12 cellular contexts compared by ENCODE assay signal in genomic region chr4:166838975-166839614, GRCh38.
DNase-seq lines count a peak whose midpoint lies in the region; ATAC-seq and TF ChIP-seq lines count a peak whose summit lies in the region.
"Had no signal": no experiment of that assay in that cellular context is flagged by ENCODE, and none has a peak within 500 bp of the region (broad histone marks: within the 10 kb centered on the region; RNA-seq: fewer than 3 reads in every experiment).

No MANE protein-coding gene starts in this region.

- H3K79me2 ChIP-seq in neural progenitor cell (ENCODE audit: low read depth), result no peaks in the 10 kb centered on the region
- H3K79me2 ChIP-seq: parathyroid adenoma had no signal

- no peak overlapping the region for H2AFZ ChIP-seq in neural progenitor cell (replicated peaks)
- H2AFZ ChIP-seq: parathyroid adenoma had no signal

- no peak overlapping the region for H3K9ac ChIP-seq in neural progenitor cell
- H3K9ac ChIP-seq: parathyroid adenoma had no signal

- ATAC-seq in GM18505 (IDR thresholded peaks at IDR 0.05; ENCODE audit: unreplicated experiment) (peak; percentile 72), GM19468 (IDR thresholded peaks at IDR 0.05; ENCODE audit: extremely low read depth, unreplicated experiment) (peak; percentile 56), HG02870 (IDR thresholded peaks at IDR 0.05; ENCODE audit: unreplicated experiment) (peak; percentile 60), HG03460 (IDR thresholded peaks at IDR 0.05; ENCODE audit: unreplicated experiment) (peak; percentile 54)

- no peak overlapping the region for H3K4me3 Mint-ChIP-seq in neural progenitor cell

- no peaks in the 10 kb centered on the region for H3K27me3 ChIP-seq in neural progenitor cell

- no peaks in the 10 kb centered on the region for H3K9me3 ChIP-seq in neural progenitor cell (ENCODE audit: low read depth)

- H4K20me1 ChIP-seq in neural progenitor cell (ENCODE audit: low read depth), result no peaks in the 10 kb centered on the region

- H3K27ac ChIP-seq in neural progenitor cell, result no peak overlapping the region
- H3K27ac ChIP-seq: parathyroid adenoma had no signal

- no peak for TF ChIP-seq CTCF in neural progenitor cell (IDR thresholded peaks at IDR 0.05)

- H3K27me3 Mint-ChIP-seq in neural progenitor cell (ENCODE audit: insufficient read depth, low read depth), result no peaks in the 10 kb centered on the region

- H3K4me2 ChIP-seq in neural progenitor cell, result no peak overlapping the region

- H3K27ac Mint-ChIP-seq in neural progenitor cell, result no peak overlapping the region

- DNase-seq in DMS 273 (lab: John Stamatoyannopoulos, UW; ENCODE audit: unreplicated experiment), result no peak
- DNase-seq in mesenteric fat pad (ENCODE audit: low spot score), result no peak
- no peak for DNase-seq in A172 (ENCODE audit: low spot score)
- no peak for DNase-seq in neural progenitor cell (ENCODE audit: low spot score)
- DNase-seq: activated CD4-positive, alpha-beta T cell treated with anti-CD3 and anti-CD28 coated beads for 1 hour; erythroblast; NCI-H510A treated with DMSO at 0.1 percent for 48 hours had no signal

- no peak for TF ChIP-seq POLR2A in GM18505 (IDR thresholded peaks at IDR 0.05; ENCODE audit: borderline replicate concordance, extremely low read depth, insufficient read depth, insufficient read length)

- H3K4me3 ChIP-seq in neural progenitor cell, result no peak overlapping the region

- no peaks in the 10 kb centered on the region for H3K36me3 Mint-ChIP-seq in neural progenitor cell

- H3K36me3 ChIP-seq in neural progenitor cell, result no peaks in the 10 kb centered on the region

- H3K4me1 ChIP-seq in neural progenitor cell, result no peaks in the 10 kb centered on the region
- H3K4me1 ChIP-seq: parathyroid adenoma had no signal

- H3F3A ChIP-seq in neural progenitor cell (ENCODE audit: low read depth), result no peaks in the 10 kb centered on the region

- H3K9me3 Mint-ChIP-seq in neural progenitor cell, result no peaks in the 10 kb centered on the region

- no peaks in the 10 kb centered on the region for H3K4me1 Mint-ChIP-seq in neural progenitor cell
